Comparison of ENCODE assay signal across 7 cellular contexts in genomic region chr6:57063847-57064246, GRCh38.
"Had no signal": no experiment of that assay in that cellular context is flagged by ENCODE, and none has a peak within 500 bp of the region (broad histone marks: within the 10 kb centered on the region; RNA-seq: fewer than 3 reads in every experiment).

No MANE protein-coding gene starts in this region.

- ATAC-seq: HepG2 had no signal

- H3K4me3 ChIP-seq: GM23248 had no signal

- H3K27ac ChIP-seq: HL-60 had no signal

- DNase-seq: GM23248, H9, HCEC 1CT, HFFc6, KG1 had no signal
